ENCODE assay signal across 1 cellular context in the genomic region with DNA sequence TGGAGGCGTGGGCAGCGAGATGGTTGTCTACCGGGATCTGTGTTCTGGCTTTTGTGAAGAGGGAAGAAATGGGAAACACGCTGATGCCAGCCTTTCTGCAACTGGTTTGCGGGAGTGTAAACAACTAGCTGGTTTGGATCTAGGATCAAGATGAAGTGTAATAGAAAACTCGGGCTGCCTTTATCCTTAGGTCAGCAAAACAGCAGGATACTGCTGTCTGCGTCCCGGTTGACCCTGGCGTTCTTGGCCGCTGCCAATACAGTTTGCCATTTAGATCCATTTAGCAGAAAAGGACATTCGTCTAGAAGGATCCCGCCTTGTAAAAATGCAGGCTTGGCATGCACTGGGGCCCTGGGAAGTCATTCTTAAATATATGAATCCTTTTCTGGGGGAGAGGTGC.
TF ChIP-seq lines count a peak whose summit lies in the region.

No MANE protein-coding gene starts in this region.

TF ChIP-seq in IMR-90, 13 proteins besides CTCF, POLR2A, EP300 and RAD21 (continued from another document):
- TF ChIP-seq, protein P1, sequence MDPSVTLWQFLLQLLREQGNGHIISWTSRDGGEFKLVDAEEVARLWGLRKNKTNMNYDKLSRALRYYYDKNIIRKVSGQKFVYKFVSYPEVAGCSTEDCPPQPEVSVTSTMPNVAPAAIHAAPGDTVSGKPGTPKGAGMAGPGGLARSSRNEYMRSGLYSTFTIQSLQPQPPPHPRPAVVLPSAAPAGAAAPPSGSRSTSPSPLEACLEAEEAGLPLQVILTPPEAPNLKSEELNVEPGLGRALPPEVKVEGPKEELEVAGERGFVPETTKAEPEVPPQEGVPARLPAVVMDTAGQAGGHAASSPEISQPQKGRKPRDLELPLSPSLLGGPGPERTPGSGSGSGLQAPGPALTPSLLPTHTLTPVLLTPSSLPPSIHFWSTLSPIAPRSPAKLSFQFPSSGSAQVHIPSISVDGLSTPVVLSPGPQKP (IDR thresholded peaks at IDR 0.05; ENCODE audit: borderline replicate concordance, low read depth, low read length): no peak
